Comparison of ENCODE assay signal across 1 cellular context in the genomic region with DNA sequence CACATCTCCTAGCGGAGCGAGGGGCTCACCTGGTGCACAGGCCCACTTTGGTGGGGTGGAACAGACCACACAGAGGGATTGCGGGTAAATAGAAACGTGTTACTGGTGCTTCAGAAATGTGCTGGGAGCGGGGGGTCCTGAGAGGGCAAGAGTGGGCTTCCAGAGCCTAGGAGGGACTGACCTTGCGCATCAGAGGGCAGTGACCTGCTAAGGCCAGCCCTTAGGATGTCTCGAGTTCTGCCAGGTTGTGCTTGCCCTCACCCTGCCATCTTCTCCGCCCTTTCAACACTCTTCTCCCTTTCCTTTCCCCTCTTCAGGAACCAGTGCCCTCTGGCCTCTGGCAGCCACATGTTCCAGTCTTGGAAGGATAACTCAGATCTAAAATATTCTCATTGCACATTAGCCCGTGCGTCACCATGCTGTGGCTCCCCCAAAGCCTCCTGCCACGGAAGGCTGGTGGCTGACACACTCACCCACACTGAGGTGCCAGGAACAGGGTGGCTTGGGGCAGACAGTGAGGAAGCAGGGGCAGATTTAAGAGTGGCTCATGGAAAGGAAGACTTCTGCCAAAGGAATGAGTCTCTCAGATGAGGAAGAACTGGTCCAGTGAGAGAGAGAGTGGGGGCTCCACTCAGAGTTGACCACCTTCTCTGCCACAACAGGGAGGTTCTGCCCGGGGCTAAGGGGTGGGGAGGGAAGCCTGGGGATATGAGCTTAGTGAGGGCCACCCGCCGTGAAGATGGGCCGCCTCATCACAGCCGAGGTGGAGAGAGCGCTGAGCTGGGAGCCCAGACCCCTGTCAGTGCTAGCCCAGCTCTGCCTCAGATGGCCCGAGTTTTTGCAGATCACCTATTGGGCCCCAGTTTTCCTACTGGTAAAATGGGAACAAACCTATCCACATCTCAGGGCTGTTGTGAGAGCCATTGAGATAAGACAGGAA.
TF ChIP-seq lines count a peak whose summit lies in the region.

No MANE protein-coding gene starts in this region.

TF ChIP-seq in IMR-90, 13 proteins besides CTCF, POLR2A, EP300 and RAD21 (continued from another document):
- TF ChIP-seq, protein P1, sequence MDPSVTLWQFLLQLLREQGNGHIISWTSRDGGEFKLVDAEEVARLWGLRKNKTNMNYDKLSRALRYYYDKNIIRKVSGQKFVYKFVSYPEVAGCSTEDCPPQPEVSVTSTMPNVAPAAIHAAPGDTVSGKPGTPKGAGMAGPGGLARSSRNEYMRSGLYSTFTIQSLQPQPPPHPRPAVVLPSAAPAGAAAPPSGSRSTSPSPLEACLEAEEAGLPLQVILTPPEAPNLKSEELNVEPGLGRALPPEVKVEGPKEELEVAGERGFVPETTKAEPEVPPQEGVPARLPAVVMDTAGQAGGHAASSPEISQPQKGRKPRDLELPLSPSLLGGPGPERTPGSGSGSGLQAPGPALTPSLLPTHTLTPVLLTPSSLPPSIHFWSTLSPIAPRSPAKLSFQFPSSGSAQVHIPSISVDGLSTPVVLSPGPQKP (IDR thresholded peaks at IDR 0.05; ENCODE audit: borderline replicate concordance, low read depth, low read length) = no peak
